In the genomic region with DNA sequence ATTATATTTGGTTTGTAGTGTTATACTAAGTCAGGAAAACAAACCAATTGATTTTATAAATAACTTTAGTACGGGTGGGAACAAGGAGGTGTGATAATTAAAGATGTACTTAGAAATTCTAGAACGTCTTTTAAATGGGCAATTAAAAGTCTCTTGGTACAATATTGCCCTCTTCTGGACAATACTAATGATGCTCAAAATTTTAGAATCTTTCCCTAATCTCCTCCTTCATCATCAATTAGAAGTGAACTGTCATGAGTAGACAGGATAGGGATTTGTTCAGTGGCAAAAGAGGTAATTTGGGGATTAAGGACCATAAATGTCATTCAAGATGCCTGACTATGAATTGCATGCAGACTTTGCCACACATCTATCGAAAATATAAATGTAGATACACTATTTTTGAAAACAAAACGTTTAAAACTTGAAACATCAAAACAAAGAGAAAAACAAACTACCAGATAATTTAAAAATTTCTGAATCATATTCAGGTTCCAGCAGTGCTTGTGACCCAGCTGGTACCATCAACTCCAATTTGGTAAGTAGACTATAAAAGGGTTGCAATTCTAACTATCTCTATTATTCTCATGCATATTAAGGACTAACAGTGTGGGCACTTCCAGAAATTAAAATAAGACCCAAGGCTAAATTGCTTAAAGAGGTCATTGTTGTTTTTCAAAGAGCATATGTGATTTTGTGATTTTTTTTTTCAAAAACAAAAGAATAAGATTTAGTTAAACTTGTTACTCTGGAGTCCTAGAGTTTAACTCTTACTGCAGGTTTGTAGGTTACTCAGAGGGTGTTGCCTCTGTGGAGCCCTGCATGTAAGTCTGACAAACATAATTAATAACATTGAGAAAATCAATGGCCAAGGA, we compare ENCODE assay signal across 9 cellular contexts.
DNase-seq lines count a peak whose midpoint lies in the region; ATAC-seq and TF ChIP-seq lines count a peak whose summit lies in the region.
"Had no signal": no experiment of that assay in that cellular context is flagged by ENCODE, and none has a peak within 500 bp of the region (broad histone marks: within the 10 kb centered on the region; RNA-seq: fewer than 3 reads in every experiment).

No MANE protein-coding gene starts in this region.

- no peaks in the 10 kb centered on the region for H3K36me3 Mint-ChIP-seq in activated naive CD4-positive, alpha-beta T cell treated with anti-CD3 and anti-CD28 coated beads, Interleukin-2, amount 10 ng/mL, durations not matched to agents 7 days and 5 days
- H3K36me3 Mint-ChIP-seq: IgD-negative memory B cell had no signal

- no peak overlapping the region for H3K27ac Mint-ChIP-seq in activated naive CD4-positive, alpha-beta T cell treated with anti-CD3 and anti-CD28 coated beads, Interleukin-2, amount 10 ng/mL, durations not matched to agents 7 days and 5 days
- H3K27ac Mint-ChIP-seq: IgD-negative memory B cell had no signal

- CTCF ChIA-PET in activated naive CD4-positive, alpha-beta T cell treated with anti-CD3 and anti-CD28 coated beads, Interleukin-2, amount 10 ng/mL, durations not matched to agents 7 days and 5 days (lab: Charles Lee): interaction anchor here (0.7 to 2.9 kb wide), 10 partner anchors 8 to 314 kb away, joined by 3 to 23 read pairs (median 4); no protein-coding TSS in a partner anchor

- no peaks in the 10 kb centered on the region for H3K9me3 ChIP-seq in thoracic aorta

- peaks cover 0 to 12% of the 10 kb centered on the region in 2 donors for H3K4me1 ChIP-seq in thoracic aorta (ENCODE audit: control insufficient read depth in 1 of 2, low read depth in 2 of 2)

- in situ Hi-C loops in SK-MEL-5 (cut with HindIII; ENCODE audit: low pct_unique_long_range_greater_than_20kb, low sequenced_read_pairs): no loop called here

- H3K27me3 ChIP-seq in thoracic aorta (replicated peaks; ENCODE audit: insufficient read depth): no peaks in the 10 kb centered on the region

- no peak overlapping the region for H3K4me3 Mint-ChIP-seq in activated naive CD4-positive, alpha-beta T cell treated with anti-CD3 and anti-CD28 coated beads, Interleukin-2, amount 10 ng/mL, durations not matched to agents 7 days and 5 days
- H3K4me3 Mint-ChIP-seq: IgD-negative memory B cell had no signal

- H3K9me3 Mint-ChIP-seq in activated naive CD4-positive, alpha-beta T cell treated with anti-CD3 and anti-CD28 coated beads, Interleukin-2, amount 10 ng/mL, durations not matched to agents 7 days and 5 days: no peaks in the 10 kb centered on the region
- H3K9me3 Mint-ChIP-seq: IgD-negative memory B cell had no signal

- peak; percentile 34 for DNase-seq in COR-L47 (lab: John Stamatoyannopoulos, UW)
- DNase-seq in KG1 (lab: John Stamatoyannopoulos, UW): peak; percentile 16
- DNase-seq in SK-MEL-5 (ENCODE audit: low read depth, low spot score): peak; percentile 44
- peak; percentile 30 for DNase-seq in foreskin melanocyte
- no peak for DNase-seq in thoracic aorta (ENCODE audit: low spot score)
- DNase-seq in NCI-H1930 (lab: John Stamatoyannopoulos, UW): no peak
- DNase-seq in activated T-cell treated with anti-CD3 and anti-CD28 coated beads, Interleukin-2, amount 50 U/mL, for 1 hour: no peak
- DNase-seq in activated naive CD4-positive, alpha-beta T cell treated with anti-CD3 and anti-CD28 coated beads, Interleukin-2, amount 10 ng/mL, durations not matched to agents 7 days and 5 days: no peak

- peaks cover 45% of the 10 kb centered on the region for H3K27me3 Mint-ChIP-seq in activated naive CD4-positive, alpha-beta T cell treated with anti-CD3 and anti-CD28 coated beads, Interleukin-2, amount 10 ng/mL, durations not matched to agents 7 days and 5 days
- H3K27me3 Mint-ChIP-seq: IgD-negative memory B cell had no signal

- no peaks in the 10 kb centered on the region for H3K36me3 ChIP-seq in thoracic aorta

- peaks cover 26% of the 10 kb centered on the region for H3K4me1 Mint-ChIP-seq in activated naive CD4-positive, alpha-beta T cell treated with anti-CD3 and anti-CD28 coated beads, Interleukin-2, amount 10 ng/mL, durations not matched to agents 7 days and 5 days

- no peak overlapping the region for H3K27ac ChIP-seq in thoracic aorta

- no peak for ATAC-seq in thoracic aorta (ENCODE audit: insufficient number of reproducible peaks, low FRiP score, low read depth)

- TF ChIP-seq CTCF in thoracic aorta (IDR thresholded peaks at IDR 0.05): peak; percentile 55

- H3K4me3 ChIP-seq in thoracic aorta: no peak overlapping the region

Comparison
In these comparisons a context has a peak if more than half of its experiments do, and no peak if none do; other contexts are left out.
1. DNase-seq: peak in COR-L47 (single experiment), KG1 (single experiment), SK-MEL-5 (single experiment) and foreskin melanocyte (single experiment); none in thoracic aorta (single experiment), NCI-H1930 (0 of 2), activated T-cell treated with anti-CD3 and anti-CD28 coated beads, Interleukin-2, amount 50 U/mL, for 1 hour (single experiment) and activated naive CD4-positive, alpha-beta T cell treated with anti-CD3 and anti-CD28 coated beads, Interleukin-2, amount 10 ng/mL, durations not matched to agents 7 days and 5 days (single experiment).